29 cellular contexts compared by ENCODE assay signal in genomic region chr19:12545267-12545666, GRCh38. TPM values are rescaled to one million over a fixed set of nuclear protein-coding genes. Genes with fewer than 3 reads are reported as not detected.
DNase-seq lines count a peak whose midpoint lies in the region; ATAC-seq and TF ChIP-seq lines count a peak whose summit lies in the region.
"Had no signal": no experiment of that assay in that cellular context is flagged by ENCODE, and none has a peak within 500 bp of the region (broad histone marks: within the 10 kb centered on the region; RNA-seq: fewer than 3 reads in every experiment).

No MANE protein-coding gene starts in this region.

- no peak for ATAC-seq in T-helper 17 cell
- peak; percentile 94 for ATAC-seq in left lobe of liver
- ATAC-seq: foreskin keratinocyte, sciatic nerve had no signal

- H3K9me3 Mint-ChIP-seq in activated naive CD8-positive, alpha-beta T cell (ENCODE audit: low read depth) = no peaks in the 10 kb centered on the region
- H3K9me3 Mint-ChIP-seq in activated naive CD8-positive, alpha-beta T cell treated with anti-CD3 and anti-CD28 coated beads for 36 hours = peaks cover 7% of the 10 kb centered on the region
- peaks cover 11% of the 10 kb centered on the region for H3K9me3 Mint-ChIP-seq in Calu3 (ENCODE audit: low read depth, unreplicated experiment)

- DNase-seq in activated naive CD8-positive, alpha-beta T cell treated with anti-CD3 and anti-CD28 coated beads for 36 hours = no peak
- no peak for DNase-seq in T-helper 17 cell
- no peak for DNase-seq in left lobe of liver (ENCODE audit: low spot score)
- DNase-seq in retinal pigment epithelial cell (ENCODE audit: low read depth) = peak; percentile 15
- no peak for DNase-seq in stimulated activated CD4-positive, alpha-beta T cell treated with anti-CD3 and anti-CD28 coated beads, Interleukin-2, amount 100 ng/mL, for 48 hours
- DNase-seq in Calu3 = no peak
- no peak for DNase-seq in activated CD4-positive, CD25-positive, alpha-beta regulatory T cell treated with anti-CD3 and anti-CD28 coated beads, Interleukin-2, amount 50 U/mL, for 72 hours
- DNase-seq: ACHN; activated CD4-positive, alpha-beta T cell treated with anti-CD3 and anti-CD28 coated beads, Interleukin-2, amount 50 U/mL, for 1 hour; activated CD8-positive, alpha-beta memory T cell treated with anti-CD3 and anti-CD28 coated beads, Interleukin-2, amount 50 U/mL, for 48 hours; activated effector memory CD4-positive, alpha-beta T cell treated with anti-CD3 and anti-CD28 coated beads, Interleukin-2, amount 50 U/mL, for 16 hours; BE2C; cortex of kidney; DMS53; esophagus squamous epithelium; foreskin keratinocyte; heart right ventricle; NCI-H1105; NCI-H187; NCI-H2171; NCI-H82; Peyer's patch; SHP77 treated with DMSO at 0.1 percent for 48 hours; stimulated activated CD4-positive, alpha-beta T cell treated with anti-CD3 and anti-CD28 coated beads, Interleukin-4, amount 100 ng/mL, for 24 hours; substantia nigra; trophoblast cell had no signal

- H3K9me3 ChIP-seq in T-helper 17 cell (ENCODE audit: control insufficient read depth, low read length, poor library complexity, severe bottlenecking) = no peaks in the 10 kb centered on the region
- H3K9me3 ChIP-seq: BE2C, neutrophil had no signal

- peaks cover 54% of the 10 kb centered on the region for H3K4me1 Mint-ChIP-seq in activated naive CD8-positive, alpha-beta T cell (ENCODE audit: low read depth)
- peaks cover 42% of the 10 kb centered on the region for H3K4me1 Mint-ChIP-seq in activated naive CD8-positive, alpha-beta T cell treated with anti-CD3 and anti-CD28 coated beads for 36 hours
- H3K4me1 Mint-ChIP-seq in T-helper 17 cell (peaks cover 35% of the 10 kb centered on the region), Calu3 (ENCODE audit: low read depth, unreplicated experiment) (no peaks in the 10 kb centered on the region)

- peaks cover 20% of the 10 kb centered on the region for H3K36me3 Mint-ChIP-seq in activated naive CD8-positive, alpha-beta T cell
- peaks cover 62% of the 10 kb centered on the region for H3K36me3 Mint-ChIP-seq in activated naive CD8-positive, alpha-beta T cell treated with anti-CD3 and anti-CD28 coated beads for 36 hours
- H3K36me3 Mint-ChIP-seq in T-helper 17 cell (ENCODE audit: low read depth) (peaks cover 2% of the 10 kb centered on the region), Calu3 (ENCODE audit: insufficient read depth, unreplicated experiment) (peaks cover 35% of the 10 kb centered on the region)

- peak overlapping the region; percentile 71 for H3K27ac Mint-ChIP-seq in activated naive CD8-positive, alpha-beta T cell
- H3K27ac Mint-ChIP-seq in activated naive CD8-positive, alpha-beta T cell treated with anti-CD3 and anti-CD28 coated beads for 36 hours = no peak overlapping the region
- H3K27ac Mint-ChIP-seq in T-helper 17 cell (peak overlapping the region; percentile 32), Calu3 (ENCODE audit: unreplicated experiment) (no peak overlapping the region)

- intact Hi-C loops in Calu3 (cut with micrococcal nuclease; ENCODE audit: unreplicated experiment) = no loop called here

- H3K4me3 Mint-ChIP-seq in activated naive CD8-positive, alpha-beta T cell = no peak overlapping the region
- H3K4me3 Mint-ChIP-seq in activated naive CD8-positive, alpha-beta T cell treated with anti-CD3 and anti-CD28 coated beads for 36 hours = no peak overlapping the region
- H3K4me3 Mint-ChIP-seq in T-helper 17 cell = no peak overlapping the region
- H3K4me3 Mint-ChIP-seq in Calu3 (ENCODE audit: low read depth, unreplicated experiment) = no peak overlapping the region

- BruUV-seq in Calu3 (replicated peaks; lab: Mats Ljungman, UMichigan) = no TSS peak

- no peaks in the 10 kb centered on the region for H3K27me3 Mint-ChIP-seq in activated naive CD8-positive, alpha-beta T cell
- H3K27me3 Mint-ChIP-seq in activated naive CD8-positive, alpha-beta T cell treated with anti-CD3 and anti-CD28 coated beads for 36 hours = no peaks in the 10 kb centered on the region
- H3K27me3 Mint-ChIP-seq in T-helper 17 cell (no peaks in the 10 kb centered on the region), Calu3 (ENCODE audit: unreplicated experiment) (no peaks in the 10 kb centered on the region)

- H3K4me3 ChIP-seq in retinal pigment epithelial cell (ENCODE audit: low read length) = no peak overlapping the region
- H3K4me3 ChIP-seq: esophagus squamous epithelium, heart right ventricle, Peyer's patch had no signal

- CTCF ChIA-PET in Calu3 (lab: Charles Lee) = no interaction called here

- no peak for TF ChIP-seq CTCF in retinal pigment epithelial cell (conservative IDR thresholded peaks at IDR 0.05; ENCODE audit: low read depth, low read length)
- no peak for TF ChIP-seq CTCF in Calu3 (IDR thresholded peaks at IDR 0.05; ENCODE audit: unreplicated experiment)

RNA-seq across cellular contexts. Expression of gene ZNF564, which starts 6.0 kb away (rescaled TPM):
- 1 to 10 TPM; 6.0 to 6.4 TPM for total RNA-seq in activated naive CD8-positive, alpha-beta T cell treated with anti-CD3 and anti-CD28 coated beads for 36 hours
- 10 to 100 TPM; 12.0 to 14.5 TPM for total RNA-seq in T-helper 17 cell
- total RNA-seq in left lobe of liver = 5.3 TPM
- total RNA-seq in Calu3 (2022) = 6.6 and 8.7 TPM in 2 replicates

Comparison
In these comparisons a context has a peak if more than half of its experiments do, and no peak if none do; other contexts are left out.
1. H3K27ac Mint-ChIP-seq: peak in activated naive CD8-positive, alpha-beta T cell (single experiment) and T-helper 17 cell (single experiment); none in activated naive CD8-positive, alpha-beta T cell treated with anti-CD3 and anti-CD28 coated beads for 36 hours (single experiment) and Calu3 (single experiment).